1 cellular context compared by ENCODE assay signal in the genomic region with DNA sequence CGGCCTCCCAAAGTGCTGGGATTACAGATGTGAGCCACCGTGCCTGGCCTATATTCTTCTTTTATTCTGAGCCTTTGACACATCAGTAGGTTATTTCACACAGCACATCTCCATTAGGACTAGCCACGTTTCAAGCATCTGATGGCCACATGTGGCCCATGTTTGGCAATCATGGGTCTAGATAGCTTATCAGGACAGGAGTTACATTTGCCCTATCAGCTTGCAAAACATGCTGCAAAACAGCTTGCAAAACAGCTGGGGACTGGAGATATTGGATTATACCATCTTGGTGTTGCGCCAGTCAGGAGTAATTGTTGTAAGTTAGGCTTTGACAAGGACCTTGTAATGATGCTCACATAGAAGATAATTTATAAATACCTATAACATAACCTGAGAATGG.
TF ChIP-seq lines count a peak whose summit lies in the region.

No MANE protein-coding gene starts in this region.

TF ChIP-seq in K562, 482 proteins besides CTCF, POLR2A, EP300 and RAD21 (continued from another document and continues in another):
- TF ChIP-seq, protein P1, sequence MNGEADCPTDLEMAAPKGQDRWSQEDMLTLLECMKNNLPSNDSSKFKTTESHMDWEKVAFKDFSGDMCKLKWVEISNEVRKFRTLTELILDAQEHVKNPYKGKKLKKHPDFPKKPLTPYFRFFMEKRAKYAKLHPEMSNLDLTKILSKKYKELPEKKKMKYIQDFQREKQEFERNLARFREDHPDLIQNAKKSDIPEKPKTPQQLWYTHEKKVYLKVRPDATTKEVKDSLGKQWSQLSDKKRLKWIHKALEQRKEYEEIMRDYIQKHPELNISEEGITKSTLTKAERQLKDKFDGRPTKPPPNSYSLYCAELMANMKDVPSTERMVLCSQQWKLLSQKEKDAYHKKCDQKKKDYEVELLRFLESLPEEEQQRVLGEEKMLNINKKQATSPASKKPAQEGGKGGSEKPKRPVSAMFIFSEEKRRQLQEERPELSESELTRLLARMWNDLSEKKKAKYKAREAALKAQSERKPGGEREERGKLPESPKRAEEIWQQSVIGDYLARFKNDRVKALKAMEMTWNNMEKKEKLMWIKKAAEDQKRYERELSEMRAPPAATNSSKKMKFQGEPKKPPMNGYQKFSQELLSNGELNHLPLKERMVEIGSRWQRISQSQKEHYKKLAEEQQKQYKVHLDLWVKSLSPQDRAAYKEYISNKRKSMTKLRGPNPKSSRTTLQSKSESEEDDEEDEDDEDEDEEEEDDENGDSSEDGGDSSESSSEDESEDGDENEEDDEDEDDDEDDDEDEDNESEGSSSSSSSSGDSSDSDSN (IDR thresholded peaks at IDR 0.05; ENCODE audit: borderline replicate concordance in 1 of 2, low read depth in 2 of 2, low read length in 2 of 2): no peak
- no peak for TF ChIP-seq ZNF263 (CRISPR knock-in tag; IDR thresholded peaks at IDR 0.05; ENCODE audit: borderline replicate concordance)
- 0 out of 2 replicates have a peak, but pooled peaks have one; percentile 25 for TF ChIP-seq SP1 (CRISPR knock-in tag; IDR thresholded peaks at IDR 0.05)
- TF ChIP-seq BRD9 (IDR thresholded peaks at IDR 0.05; ENCODE audit: low read depth, partially characterized antibody): no peak
- peak; percentile 63; the same call in 1 of the 2 replicates for TF ChIP-seq ATF4 (CRISPR knock-in tag; IDR thresholded peaks at IDR 0.05)
- TF ChIP-seq, protein P2, sequence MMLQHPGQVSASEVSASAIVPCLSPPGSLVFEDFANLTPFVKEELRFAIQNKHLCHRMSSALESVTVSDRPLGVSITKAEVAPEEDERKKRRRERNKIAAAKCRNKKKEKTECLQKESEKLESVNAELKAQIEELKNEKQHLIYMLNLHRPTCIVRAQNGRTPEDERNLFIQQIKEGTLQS (IDR thresholded peaks at IDR 0.05): peak; percentile 52; the same call in 1 of the 2 replicates
- TF ChIP-seq, protein P2 (CRISPR knock-in tag; conservative IDR thresholded peaks at IDR 0.05): no peak
- TF ChIP-seq NFXL1 (CRISPR knock-in tag; IDR thresholded peaks at IDR 0.05): no peak
- TF ChIP-seq LCOR (CRISPR knock-in tag; IDR thresholded peaks at IDR 0.05): 0 out of 2 replicates have a peak, but pooled peaks have one; percentile 50
- no peak for TF ChIP-seq SPI1 (IDR thresholded peaks at IDR 0.05; ENCODE audit: borderline replicate concordance, low read depth, low read length)
- TF ChIP-seq HDGF (IDR thresholded peaks at IDR 0.05): no peak
- no peak for TF ChIP-seq POLR3G (IDR thresholded peaks at IDR 0.05; ENCODE audit: extremely low read depth, insufficient read length, insufficient replicate concordance)
- no peak for TF ChIP-seq GATAD2B (IDR thresholded peaks at IDR 0.05; ENCODE audit: borderline replicate concordance)
- TF ChIP-seq ETS2 (tag; IDR thresholded peaks at IDR 0.05; ENCODE audit: borderline replicate concordance, poor library complexity, severe bottlenecking): no peak
- peak; percentile 92 for TF ChIP-seq GATA2 (CRISPR knock-in tag; IDR thresholded peaks at IDR 0.05)
- TF ChIP-seq ARID3B (CRISPR knock-in tag; IDR thresholded peaks at IDR 0.05; ENCODE audit: borderline replicate concordance): no peak
- TF ChIP-seq L3MBTL2 (IDR thresholded peaks at IDR 0.05): peak; percentile 72
- TF ChIP-seq SNRNP70 (optimal IDR thresholded peaks at IDR 0.05; ENCODE audit: low read depth, low read length): no peak
- no peak for TF ChIP-seq GTF3C2 (IDR thresholded peaks at IDR 0.05; ENCODE audit: borderline replicate concordance, extremely low read depth, insufficient read length)
- TF ChIP-seq ZKSCAN8 (CRISPR knock-in tag; IDR thresholded peaks at IDR 0.05): 0 out of 2 replicates have a peak, but pooled peaks have one; percentile 28
- TF ChIP-seq CREM (IDR thresholded peaks at IDR 0.05; ENCODE audit: low read depth): 0 out of 2 replicates have a peak, but pooled peaks have one; percentile 42
- no peak for TF ChIP-seq OTX1 (CRISPR knock-in tag; IDR thresholded peaks at IDR 0.05)
- no peak for TF ChIP-seq CHD1 (IDR thresholded peaks at IDR 0.05; ENCODE audit: low read length)
- TF ChIP-seq MAFF (IDR thresholded peaks at IDR 0.05; ENCODE audit: low read length): no peak
- TF ChIP-seq BDP1 (IDR thresholded peaks at IDR 0.05; ENCODE audit: insufficient read depth, insufficient read length): no peak
- no peak for TF ChIP-seq ZBED1 (IDR thresholded peaks at IDR 0.05)
- TF ChIP-seq, protein P3, sequence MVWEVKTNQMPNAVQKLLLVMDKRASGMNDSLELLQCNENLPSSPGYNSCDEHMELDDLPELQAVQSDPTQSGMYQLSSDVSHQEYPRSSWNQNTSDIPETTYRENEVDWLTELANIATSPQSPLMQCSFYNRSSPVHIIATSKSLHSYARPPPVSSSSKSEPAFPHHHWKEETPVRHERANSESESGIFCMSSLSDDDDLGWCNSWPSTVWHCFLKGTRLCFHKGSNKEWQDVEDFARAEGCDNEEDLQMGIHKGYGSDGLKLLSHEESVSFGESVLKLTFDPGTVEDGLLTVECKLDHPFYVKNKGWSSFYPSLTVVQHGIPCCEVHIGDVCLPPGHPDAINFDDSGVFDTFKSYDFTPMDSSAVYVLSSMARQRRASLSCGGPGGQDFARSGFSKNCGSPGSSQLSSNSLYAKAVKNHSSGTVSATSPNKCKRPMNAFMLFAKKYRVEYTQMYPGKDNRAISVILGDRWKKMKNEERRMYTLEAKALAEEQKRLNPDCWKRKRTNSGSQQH (CRISPR knock-in tag; IDR thresholded peaks at IDR 0.05): no peak
- TF ChIP-seq SP2 (IDR thresholded peaks at IDR 0.05; ENCODE audit: extremely low read depth, low read depth, low read length, poor library complexity, severe bottlenecking): no peak
- TF ChIP-seq TGIF2 (CRISPR knock-in tag; IDR thresholded peaks at IDR 0.05): no peak
- TF ChIP-seq ELF4 (CRISPR knock-in tag; IDR thresholded peaks at IDR 0.05): peak; percentile 76; the same call in 1 of the 2 replicates
- TF ChIP-seq ZNF830 (CRISPR knock-in tag; IDR thresholded peaks at IDR 0.05): no peak
- TF ChIP-seq NR3C1 (CRISPR knock-in tag; IDR thresholded peaks at IDR 0.05): no peak
- peak; percentile 42 for TF ChIP-seq NCOA4 (IDR thresholded peaks at IDR 0.05; ENCODE audit: partially characterized antibody)
- TF ChIP-seq ZFP1 (CRISPR knock-in tag; IDR thresholded peaks at IDR 0.05): no peak
- TF ChIP-seq ZNF644 (tag; IDR thresholded peaks at IDR 0.05; ENCODE audit: low read depth): peak; percentile 82
- TF ChIP-seq SETDB1 (IDR thresholded peaks at IDR 0.05; ENCODE audit: low read length): no peak
- TF ChIP-seq GTF2F1 (IDR thresholded peaks at IDR 0.05; ENCODE audit: low read depth, low read length): no peak
- no peak for TF ChIP-seq ZNF253 (CRISPR knock-in tag; conservative IDR thresholded peaks at IDR 0.05)
- TF ChIP-seq ZNF766 (CRISPR knock-in tag; conservative IDR thresholded peaks at IDR 0.05): peak; percentile 90
- no peak for TF ChIP-seq SIX5 (IDR thresholded peaks at IDR 0.05; ENCODE audit: borderline replicate concordance in 1 of 2, insufficient read depth in 1 of 2, low read depth in 1 of 2, low read length in 2 of 2)
- TF ChIP-seq MBD1 (CRISPR knock-in tag; IDR thresholded peaks at IDR 0.05): no peak
- peak in 1 of 2 experiments; percentile 93; a peak in 2 of 4 replicates for TF ChIP-seq SRF (CRISPR knock-in tag; IDR thresholded peaks at IDR 0.05)
- no peak for TF ChIP-seq RBFOX2 (IDR thresholded peaks at IDR 0.05; ENCODE audit: low read depth, low read length)
- no peak for TF ChIP-seq ZBTB12 (CRISPR knock-in tag; IDR thresholded peaks at IDR 0.05)
- TF ChIP-seq RB1 (IDR thresholded peaks at IDR 0.05; ENCODE audit: low read depth): no peak
- TF ChIP-seq, protein P4, sequence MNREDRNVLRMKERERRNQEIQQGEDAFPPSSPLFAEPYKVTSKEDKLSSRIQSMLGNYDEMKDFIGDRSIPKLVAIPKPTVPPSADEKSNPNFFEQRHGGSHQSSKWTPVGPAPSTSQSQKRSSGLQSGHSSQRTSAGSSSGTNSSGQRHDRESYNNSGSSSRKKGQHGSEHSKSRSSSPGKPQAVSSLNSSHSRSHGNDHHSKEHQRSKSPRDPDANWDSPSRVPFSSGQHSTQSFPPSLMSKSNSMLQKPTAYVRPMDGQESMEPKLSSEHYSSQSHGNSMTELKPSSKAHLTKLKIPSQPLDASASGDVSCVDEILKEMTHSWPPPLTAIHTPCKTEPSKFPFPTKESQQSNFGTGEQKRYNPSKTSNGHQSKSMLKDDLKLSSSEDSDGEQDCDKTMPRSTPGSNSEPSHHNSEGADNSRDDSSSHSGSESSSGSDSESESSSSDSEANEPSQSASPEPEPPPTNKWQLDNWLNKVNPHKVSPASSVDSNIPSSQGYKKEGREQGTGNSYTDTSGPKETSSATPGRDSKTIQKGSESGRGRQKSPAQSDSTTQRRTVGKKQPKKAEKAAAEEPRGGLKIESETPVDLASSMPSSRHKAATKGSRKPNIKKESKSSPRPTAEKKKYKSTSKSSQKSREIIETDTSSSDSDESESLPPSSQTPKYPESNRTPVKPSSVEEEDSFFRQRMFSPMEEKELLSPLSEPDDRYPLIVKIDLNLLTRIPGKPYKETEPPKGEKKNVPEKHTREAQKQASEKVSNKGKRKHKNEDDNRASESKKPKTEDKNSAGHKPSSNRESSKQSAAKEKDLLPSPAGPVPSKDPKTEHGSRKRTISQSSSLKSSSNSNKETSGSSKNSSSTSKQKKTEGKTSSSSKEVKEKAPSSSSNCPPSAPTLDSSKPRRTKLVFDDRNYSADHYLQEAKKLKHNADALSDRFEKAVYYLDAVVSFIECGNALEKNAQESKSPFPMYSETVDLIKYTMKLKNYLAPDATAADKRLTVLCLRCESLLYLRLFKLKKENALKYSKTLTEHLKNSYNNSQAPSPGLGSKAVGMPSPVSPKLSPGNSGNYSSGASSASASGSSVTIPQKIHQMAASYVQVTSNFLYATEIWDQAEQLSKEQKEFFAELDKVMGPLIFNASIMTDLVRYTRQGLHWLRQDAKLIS (CRISPR knock-in tag; IDR thresholded peaks at IDR 0.05): no peak
